In genomic region chr17:41226051-41226450, GRCh38 we compare ENCODE assay signal across 2 cellular contexts.
TF ChIP-seq lines count a peak whose summit lies in the region.

No MANE protein-coding gene starts in this region.

TF ChIP-seq in A549, 52 proteins besides CTCF, POLR2A, EP300 and RAD21:
- TF ChIP-seq GATA3 (IDR thresholded peaks at IDR 0.05; ENCODE audit: borderline replicate concordance) (no peak), BCL3 (IDR thresholded peaks at IDR 0.05) (no peak), ZNF302 (CRISPR knock-in tag; IDR thresholded peaks at IDR 0.05) (no peak), CHD4 (IDR thresholded peaks at IDR 0.05; ENCODE audit: borderline replicate concordance) (no peak), PBX3 (IDR thresholded peaks at IDR 0.05) (no peak), CHD2 (IDR thresholded peaks at IDR 0.05; ENCODE audit: low read length, partially characterized antibody) (no peak), RNF2 (IDR thresholded peaks at IDR 0.05; ENCODE audit: borderline replicate concordance, low read depth) (no peak), HDAC2 (IDR thresholded peaks at IDR 0.05) (no peak), RARB (CRISPR knock-in tag; IDR thresholded peaks at IDR 0.05) (no peak), CBX8 (IDR thresholded peaks at IDR 0.05) (no peak), HMGXB4 (CRISPR knock-in tag; IDR thresholded peaks at IDR 0.05; ENCODE audit: borderline replicate concordance) (no peak), TP53 (CRISPR knock-in tag; IDR thresholded peaks at IDR 0.05) (no peak)

TF ChIP-seq in H1, 55 proteins besides CTCF, POLR2A, EP300 and RAD21:
- TF ChIP-seq HDAC6 (IDR thresholded peaks at IDR 0.05; ENCODE audit: low read depth, low read length), result no peak
- TF ChIP-seq SIX5 (IDR thresholded peaks at IDR 0.05; ENCODE audit: low read depth, low read length), result no peak
- TF ChIP-seq JUND (IDR thresholded peaks at IDR 0.05; ENCODE audit: low read length), result no peak
- no peak for TF ChIP-seq CTBP2 (IDR thresholded peaks at IDR 0.05; ENCODE audit: borderline replicate concordance, insufficient read depth, insufficient read length, low read length)
- no peak for TF ChIP-seq TAF1 (IDR thresholded peaks at IDR 0.05; ENCODE audit: low read depth, low read length)
